Comparison of ENCODE assay signal across 14 cellular contexts in genomic region chr3:184620101-184620798, GRCh38. TPM values are rescaled to one million over a fixed set of nuclear protein-coding genes. Genes with fewer than 3 reads are reported as not detected.
A peak's percentile ranks its signal among the peaks of the same experiment; 100 is the strongest.
DNase-seq lines count a peak whose midpoint lies in the region; ATAC-seq, FAIRE-seq and TF ChIP-seq lines count a peak whose summit lies in the region.
"Had no signal": no experiment of that assay in that cellular context is flagged by ENCODE, and none has a peak within 500 bp of the region (broad histone marks: within the 10 kb centered on the region; RNA-seq: fewer than 3 reads in every experiment).

No MANE protein-coding gene starts in this region.

- H3K27me3 ChIP-seq in PC-9 (ENCODE audit: insufficient read depth, low read depth) (peaks cover 9% of the 10 kb centered on the region; the same call in 1 of the 2 replicates), trophoblast cell (ENCODE audit: insufficient read depth, low read length) (no peaks in the 10 kb centered on the region), HAP-1 (ENCODE audit: low read depth) (peaks cover 2% of the 10 kb centered on the region; the same call in 1 of the 2 replicates)
- H3K27me3 ChIP-seq: right lobe of liver had no signal

- H4K12ac ChIP-seq in trophoblast cell (ENCODE audit: low read depth, low read length) = no peak overlapping the region

- no peak for TF ChIP-seq CTCF in HEK293 (tag by site-specific recombination; IDR thresholded peaks at IDR 0.05)
- TF ChIP-seq CTCF in PC-9 (conservative IDR thresholded peaks at IDR 0.05) = no peak
- TF ChIP-seq CTCF in epithelial cell of esophagus (IDR thresholded peaks at IDR 0.05; ENCODE audit: insufficient read depth, low read depth, low read length, missing control alignments) = no peak

- H2BK120ac ChIP-seq in trophoblast cell (ENCODE audit: insufficient read depth, low read length, poor library complexity) = no peak overlapping the region

- H3K4me1 ChIP-seq in HEK293 (ENCODE audit: control insufficient read depth, insufficient read depth, low read length) (no peaks in the 10 kb centered on the region), PC-9 (replicated peaks; ENCODE audit: insufficient read depth) (peaks cover 9% of the 10 kb centered on the region), trophoblast cell (ENCODE audit: control insufficient read depth in 1 of 2, insufficient read depth in 2 of 2, low read length in 2 of 2) (peaks cover 4 to 14% of the 10 kb centered on the region in 2 experiments), HAP-1 (peaks cover 24% of the 10 kb centered on the region)
- H3K4me1 ChIP-seq: right lobe of liver had no signal

- in situ Hi-C loops in HAP-1 (cut with MboI; ENCODE audit: low sequenced_read_pairs) = no loop called here

- H3K79me2 ChIP-seq in PC-9 (ENCODE audit: low read depth) (no peaks in the 10 kb centered on the region), trophoblast cell (ENCODE audit: control insufficient read depth, insufficient read depth, low read length, poor library complexity) (no peaks in the 10 kb centered on the region)

- H3K14ac ChIP-seq in trophoblast cell (ENCODE audit: low read length) = no peak overlapping the region

- H3K4ac ChIP-seq in trophoblast cell (ENCODE audit: low read depth, low read length) = no peak overlapping the region

- H4K91ac ChIP-seq in trophoblast cell (ENCODE audit: low read depth, low read length) = no peak overlapping the region

- peak overlapping the region; percentile 18; the same call in 1 of the 2 replicates for H3K4me2 ChIP-seq in PC-9
- no peak overlapping the region for H3K4me2 ChIP-seq in trophoblast cell (ENCODE audit: low read length)

- intact Hi-C loops in PC-9 (cut with micrococcal nuclease; ENCODE audit: unreplicated experiment) = no loop called here

- CTCF ChIA-PET in HEK293 (lab: Yijun Ruan, JAX) (interaction anchor here (0.9 kb wide), 1 partner anchor 107 kb away, joined by 4 read pairs; no protein-coding TSS in a partner anchor), PC-9 (lab: Charles Lee) (no interaction called here)

- H3K9me3 ChIP-seq in HEK293 (ENCODE audit: control insufficient read depth, insufficient read depth, low read depth, low read length) = no peaks in the 10 kb centered on the region
- no peaks in the 10 kb centered on the region for H3K9me3 ChIP-seq in PC-9 (ENCODE audit: insufficient read depth, low read depth)
- no peaks in the 10 kb centered on the region for H3K9me3 ChIP-seq in trophoblast cell (ENCODE audit: insufficient read depth, low read depth, low read length)
- H3K9me3 ChIP-seq in HAP-1 = no peaks in the 10 kb centered on the region
- H3K9me3 ChIP-seq: right lobe of liver had no signal

- no peak overlapping the region for H3K9ac ChIP-seq in trophoblast cell (ENCODE audit: low read length)

- H3K18ac ChIP-seq in trophoblast cell (ENCODE audit: low read length) = no peak overlapping the region

- no peaks in the 10 kb centered on the region for H3K9me2 ChIP-seq in PC-9 (ENCODE audit: insufficient read depth)

- H3K4me3 ChIP-seq in HEK293 (ENCODE audit: low read depth, low read length) (no peak overlapping the region), PC-9 (no peak overlapping the region), epithelial cell of esophagus (ENCODE audit: low read length) (no peak overlapping the region), trophoblast cell (ENCODE audit: low read depth, low read length) (no peak overlapping the region), HAP-1 (no peak overlapping the region)
- H3K4me3 ChIP-seq: right lobe of liver had no signal

- H2AFZ ChIP-seq in PC-9 (no peak overlapping the region), trophoblast cell (ENCODE audit: insufficient read depth, low read length, poor library complexity) (no peak overlapping the region)

- no CpG with 5 or more reads among the region's 5 CpGs for WGBS in trophoblast cell (ENCODE audit: extremely low coverage, insufficient coverage, insufficient read length)

- H4K8ac ChIP-seq in trophoblast cell (ENCODE audit: low read depth, low read length) = no peak overlapping the region

- POLR2A ChIA-PET in HEK293 (lab: Yijun Ruan, JAX) (interaction anchor here (0.6 kb wide), 1 partner anchor 41 kb away, joined by 3 read pairs; no protein-coding TSS in a partner anchor), PC-9 (lab: Charles Lee; ENCODE audit: unreplicated experiment) (no interaction called here)

- DNase-seq in PC-9 (peak in 1 of 2 experiments; percentile 65), epithelial cell of esophagus (ENCODE audit: low read depth) (peak; percentile 87), trophoblast cell (no peak), HTR-8/SVneo (ENCODE audit: insufficient read length, low spot score) (no peak), HAP-1 (ENCODE audit: low spot score in 2 of 2) (no peak)
- DNase-seq: activated CD4-positive, alpha-beta memory T cell treated with anti-CD3 and anti-CD28 coated beads for 36 hours; foreskin fibroblast; NCI-H2029 treated with DMSO at 0.1 percent for 48 hours; right lobe of liver had no signal

- H3K79me1 ChIP-seq in trophoblast cell (ENCODE audit: low read length) = no peaks in the 10 kb centered on the region

- H3K36me3 ChIP-seq in HEK293 (ENCODE audit: control insufficient read depth in 2 of 2, insufficient read depth in 1 of 2, low read length in 2 of 2) (no peaks in the 10 kb centered on the region), PC-9 (ENCODE audit: low read depth) (no peaks in the 10 kb centered on the region), trophoblast cell (ENCODE audit: control insufficient read depth in 1 of 2, insufficient read depth in 2 of 2, low read length in 2 of 2) (no peaks in the 10 kb centered on the region), HAP-1 (replicated peaks) (no peaks in the 10 kb centered on the region)
- H3K36me3 ChIP-seq: right lobe of liver had no signal

- H2BK12ac ChIP-seq in trophoblast cell (ENCODE audit: low read length) = peak overlapping the region; percentile 20

- H3K23ac ChIP-seq in trophoblast cell (ENCODE audit: low read length) = no peak overlapping the region

- H4K20me1 ChIP-seq in PC-9 (ENCODE audit: insufficient read depth) = no peaks in the 10 kb centered on the region

- H3K27ac ChIP-seq in HEK293 (ENCODE audit: extremely low read depth, low read depth, low read length) (no peak overlapping the region), PC-9 (no peak overlapping the region), trophoblast cell (ENCODE audit: low read depth, low read length) (no peak overlapping the region)
- H3K27ac ChIP-seq: right lobe of liver had no signal

- H3F3A ChIP-seq in PC-9 (ENCODE audit: insufficient read depth, low read depth) = no peaks in the 10 kb centered on the region

- H2AK5ac ChIP-seq in trophoblast cell (ENCODE audit: low read length) = no peak overlapping the region

- H2BK5ac ChIP-seq in trophoblast cell (ENCODE audit: low read depth, low read length, poor library complexity) = no peak overlapping the region

- ATAC-seq in HG03095 (IDR thresholded peaks at IDR 0.05; ENCODE audit: unreplicated experiment) = no peak

- no TSS peak for BruUV-seq in PC-9 (replicated peaks; lab: Mats Ljungman, UMichigan)

- no peak for FAIRE-seq in HTR-8/SVneo (lab: Jason Lieb, UNC)
- FAIRE-seq: colon, islet of Langerhans had no signal

TF ChIP-seq in HEK293, 187 proteins besides CTCF, POLR2A, EP300 and RAD21 (continues in another document):
- TF ChIP-seq ZSCAN23 (tag by site-specific recombination; IDR thresholded peaks at IDR 0.05) = no peak
- no peak for TF ChIP-seq ZNF521 (tag by site-specific recombination; IDR thresholded peaks at IDR 0.05)
- TF ChIP-seq ZBTB11 (tag by site-specific recombination; conservative IDR thresholded peaks at IDR 0.05; ENCODE audit: low read depth) = no peak
- TF ChIP-seq ELK4 (IDR thresholded peaks at IDR 0.05; ENCODE audit: borderline replicate concordance, low read depth, low read length) = no peak
- TF ChIP-seq ZNF629 (tag by site-specific recombination; IDR thresholded peaks at IDR 0.05) = peak; percentile 18; the same call in 1 of the 2 replicates
- no peak for TF ChIP-seq KLF9 (tag by site-specific recombination; IDR thresholded peaks at IDR 0.05; ENCODE audit: low read depth)

RNA-seq across cellular contexts. Expression of gene EPHB3, which starts 58.7 kb away (rescaled TPM):
- 12.0 and 15.7 TPM in 2 replicates for total RNA-seq in PC-9 (2021)
- polyA plus RNA-seq in trophoblast cell (2013) = 11.1 and 12.0 TPM in 2 replicates
- polyA plus RNA-seq: IgD-negative memory B cell had no signal
